Comparison of ENCODE assay signal across 9 cellular contexts in genomic region chr15:89408512-89409183, GRCh38.
A peak's percentile ranks its signal among the peaks of the same experiment; 100 is the strongest.
DNase-seq lines count a peak whose midpoint lies in the region; ATAC-seq, FAIRE-seq and TF ChIP-seq lines count a peak whose summit lies in the region.
"Had no signal": no experiment of that assay in that cellular context is flagged by ENCODE, and none has a peak within 500 bp of the region (broad histone marks: within the 10 kb centered on the region; RNA-seq: fewer than 3 reads in every experiment).

No MANE protein-coding gene starts in this region.

- H3K9ac ChIP-seq in SK-N-MC (ENCODE audit: insufficient read length) (no peak overlapping the region), endothelial cell of umbilical vein (replicated peaks; ENCODE audit: extremely low read depth, insufficient read depth, low read length) (no peak overlapping the region), neuronal stem cell (ENCODE audit: low read depth, low read length, poor library complexity) (no peak overlapping the region)

- no peak overlapping the region for H4K8ac ChIP-seq in neuronal stem cell (ENCODE audit: low read depth, low read length)

- no peak overlapping the region for H3K23ac ChIP-seq in neuronal stem cell (ENCODE audit: low read depth, low read length, poor library complexity)

- H3K79me1 ChIP-seq in neuronal stem cell (ENCODE audit: low read depth, low read length) = no peaks in the 10 kb centered on the region

- H3K36me3 ChIP-seq in SK-N-MC (ENCODE audit: insufficient read depth, low read length) = no peaks in the 10 kb centered on the region; the same call in 1 of the 2 replicates
- no peaks in the 10 kb centered on the region for H3K36me3 ChIP-seq in endothelial cell of umbilical vein (ENCODE audit: control insufficient read depth in 2 of 2, extremely low read depth in 1 of 2, insufficient read depth in 2 of 2, low read length in 2 of 2)
- H3K36me3 ChIP-seq in neuronal stem cell (replicated peaks in 1 of 2; ENCODE audit: control insufficient read depth in 2 of 2, insufficient read depth in 2 of 2, low read length in 2 of 2) = no peaks in the 10 kb centered on the region

- WGBS in neuronal stem cell (ENCODE audit: extremely low coverage in 2 of 2, insufficient read length in 2 of 2, insufficient replicate concordance in 1 of 2), 2 donors = no CpG with 5 or more reads among the region's 32 CpGs

- peak overlapping the region; percentile 25 for H2BK5ac ChIP-seq in neuronal stem cell (ENCODE audit: low read length)

- H3K27me3 ChIP-seq in endothelial cell of umbilical vein (ENCODE audit: control insufficient read depth in 2 of 2, insufficient read depth in 2 of 2, low read length in 2 of 2) = peaks cover 96 to 100% of the 10 kb centered on the region in 2 experiments
- peaks cover 50 to 100% (median 84%) of the 10 kb centered on the region in 3 experiments for H3K27me3 ChIP-seq in neuronal stem cell (ENCODE audit: control insufficient read depth in 3 of 3, insufficient read depth in 3 of 3, low read depth in 1 of 3, low read length in 3 of 3)

- DNase-seq in AG08395 (ENCODE audit: low spot score) = peak; percentile 26
- no peak for DNase-seq in SK-N-MC (ENCODE audit: low read depth, low spot score)
- DNase-seq in endothelial cell of umbilical vein (ENCODE audit: low read depth, low spot score) = peak; percentile 7
- no peak for DNase-seq in neuronal stem cell (ENCODE audit: low spot score)
- no peak for DNase-seq in NK-92 (lab: John Stamatoyannopoulos, UW; ENCODE audit: unreplicated experiment)
- DNase-seq in NCI-H146 (lab: John Stamatoyannopoulos, UW) = no peak

- H3K4me3 ChIP-seq in SK-N-MC (no peak overlapping the region), endothelial cell of umbilical vein (replicated peaks in 1 of 3; ENCODE audit: insufficient read depth in 1 of 3, low read depth in 1 of 3, low read length in 3 of 3) (no peak overlapping the region), neuronal stem cell (ENCODE audit: low read length in 2 of 2) (no peak overlapping the region)

- H3K4ac ChIP-seq in neuronal stem cell (ENCODE audit: low read length) = no peak overlapping the region

- CTCF ChIA-PET in endothelial cell of umbilical vein (lab: Charles Lee) = interaction anchor here (2.5 to 2.9 kb wide), 2 partner anchors 8 to 49 kb away, joined by 9 to 13 read pairs; no protein-coding TSS in a partner anchor

- H3K79me2 ChIP-seq in endothelial cell of umbilical vein (ENCODE audit: control insufficient read depth, insufficient read depth, low read length) = no peaks in the 10 kb centered on the region

- H4K91ac ChIP-seq in neuronal stem cell (ENCODE audit: low read depth, low read length, poor library complexity) = no peak overlapping the region

- POLR2A ChIA-PET in endothelial cell of umbilical vein (lab: Charles Lee) = no interaction called here

- no peak overlapping the region for H2BK12ac ChIP-seq in neuronal stem cell (ENCODE audit: low read length)

- BruUV-seq in endothelial cell of umbilical vein (replicated peaks; lab: Mats Ljungman, UMichigan) = no TSS peak

- H2BK15ac ChIP-seq in neuronal stem cell (ENCODE audit: low read length) = no peak overlapping the region

- H3K4me1 ChIP-seq in endothelial cell of umbilical vein (ENCODE audit: control insufficient read depth, extremely low read depth, insufficient read depth, low read length) = no peaks in the 10 kb centered on the region
- peaks cover 23 to 33% of the 10 kb centered on the region in 2 donors for H3K4me1 ChIP-seq in neuronal stem cell (ENCODE audit: control insufficient read depth in 2 of 2, insufficient read depth in 1 of 2, low read depth in 1 of 2, low read length in 2 of 2)

- dilution Hi-C loops in endothelial cell of umbilical vein (cut with MboI; ENCODE audit: extremely low pct_ligation_motif_present, low sequenced_read_pairs) = no loop called here

- H3K4me2 ChIP-seq in endothelial cell of umbilical vein (ENCODE audit: insufficient read depth, low read length) = peak overlapping the region; percentile 24
- no peak overlapping the region for H3K4me2 ChIP-seq in neuronal stem cell (ENCODE audit: insufficient read depth, low read length, poor library complexity, severe bottlenecking)

- peak overlapping the region; percentile 24 for H2BK120ac ChIP-seq in neuronal stem cell (ENCODE audit: low read depth, low read length)

- ATAC-seq in HG02642 (IDR thresholded peaks at IDR 0.05; ENCODE audit: poor library complexity, unreplicated experiment) (no peak), GM21717 (IDR thresholded peaks at IDR 0.05; ENCODE audit: unreplicated experiment) (no peak)
- ATAC-seq: SK-N-SH treated with all-trans-retinoic acid at 6 μM for 48 hours had no signal

- FAIRE-seq in endothelial cell of umbilical vein (lab: Jason Lieb, UNC) = no peak

- H3K9me1 ChIP-seq in endothelial cell of umbilical vein (replicated peaks; ENCODE audit: control insufficient read depth, extremely low read depth, insufficient read depth, low read length) = no peaks in the 10 kb centered on the region

- H2AFZ ChIP-seq in endothelial cell of umbilical vein (ENCODE audit: low read depth, low read length) = no peak overlapping the region
- H2AFZ ChIP-seq in neuronal stem cell (ENCODE audit: low read length) = peak overlapping the region; percentile 51

- no peaks in the 10 kb centered on the region for H3K9me3 ChIP-seq in SK-N-MC (ENCODE audit: low read depth, low read length)
- H3K9me3 ChIP-seq in endothelial cell of umbilical vein (replicated peaks; ENCODE audit: control insufficient read depth, insufficient read depth, low read length) = no peaks in the 10 kb centered on the region
- peaks cover 2 to 5% of the 10 kb centered on the region in 2 donors for H3K9me3 ChIP-seq in neuronal stem cell (replicated peaks in 1 of 2; ENCODE audit: control insufficient read depth in 2 of 2, insufficient read depth in 1 of 2, low read depth in 1 of 2, low read length in 2 of 2)

- no peak for TF ChIP-seq POLR2A in endothelial cell of umbilical vein (IDR thresholded peaks at IDR 0.05; ENCODE audit: low read depth, low read length)

- H3K18ac ChIP-seq in neuronal stem cell (ENCODE audit: low read length) = peak overlapping the region; percentile 57

- no peaks in the 10 kb centered on the region for H4K20me1 ChIP-seq in endothelial cell of umbilical vein (replicated peaks; ENCODE audit: control insufficient read depth, extremely low read depth, insufficient read depth, low read length)

- H3K14ac ChIP-seq in neuronal stem cell (ENCODE audit: low read length) = no peak overlapping the region

- H2AK5ac ChIP-seq in neuronal stem cell (ENCODE audit: low read depth, low read length) = peak overlapping the region; percentile 65

- intact Hi-C loops in endothelial cell of umbilical vein (cut with micrococcal nuclease) = no loop called here

- H3K27ac ChIP-seq in SK-N-MC (peak overlapping the region; percentile 9; the same call in 1 of the 2 replicates), endothelial cell of umbilical vein (ENCODE audit: insufficient read depth, low read depth, low read length) (no peak overlapping the region), neuronal stem cell (replicated peaks; ENCODE audit: low read length) (no peak overlapping the region)

- TF ChIP-seq CTCF in endothelial cell of umbilical vein (IDR thresholded peaks at IDR 0.05; ENCODE audit: extremely low read depth in 1 of 2, insufficient read depth in 1 of 2, low read depth in 1 of 2, low read length in 2 of 2) = no peak

TF ChIP-seq in endothelial cell of umbilical vein, 7 proteins besides CTCF, POLR2A, EP300 and RAD21:
- TF ChIP-seq JUN (IDR thresholded peaks at IDR 0.05; ENCODE audit: borderline replicate concordance, insufficient read depth, insufficient read length, low read depth) (no peak), MYC (IDR thresholded peaks at IDR 0.05; ENCODE audit: low read depth, low read length) (no peak), EZH2 (IDR thresholded peaks at IDR 0.05; ENCODE audit: borderline replicate concordance, low read depth, low read length, severe bottlenecking) (peak; percentile 71), FOS (IDR thresholded peaks at IDR 0.05; ENCODE audit: borderline replicate concordance, insufficient read depth, low read length) (no peak)

Comparison
In these comparisons a context has a peak if more than half of its experiments do, and no peak if none do; other contexts are left out.
1. DNase-seq: peak in AG08395 (single experiment) and endothelial cell of umbilical vein (single experiment); none in SK-N-MC (single experiment), neuronal stem cell (single experiment), NK-92 (single experiment) and NCI-H146 (single experiment).